In the genomic region with DNA sequence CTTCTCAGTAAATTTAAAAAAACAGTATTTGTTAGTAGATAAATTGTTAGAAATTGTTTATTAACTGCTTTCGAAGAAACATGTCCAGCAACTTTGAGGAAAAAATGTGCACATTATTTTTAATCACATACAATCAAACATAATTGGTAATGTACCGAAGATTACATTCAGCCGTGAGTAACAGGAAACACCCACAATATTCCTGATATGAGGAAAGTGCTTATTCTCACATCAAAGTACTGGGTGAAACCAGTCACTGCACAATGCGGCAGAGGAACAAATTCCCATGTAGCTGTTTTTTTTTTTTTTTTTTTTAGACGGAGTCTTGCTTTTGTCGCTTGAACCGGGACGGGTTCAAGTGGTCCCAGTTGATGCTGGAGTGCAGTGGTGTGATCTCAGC, we compare ENCODE assay signal across 1 cellular context.
TF ChIP-seq lines count a peak whose summit lies in the region.

No MANE protein-coding gene starts in this region.

TF ChIP-seq in HEK293, 187 proteins besides CTCF, POLR2A, EP300 and RAD21 (continued from another document):
- TF ChIP-seq, protein P1, sequence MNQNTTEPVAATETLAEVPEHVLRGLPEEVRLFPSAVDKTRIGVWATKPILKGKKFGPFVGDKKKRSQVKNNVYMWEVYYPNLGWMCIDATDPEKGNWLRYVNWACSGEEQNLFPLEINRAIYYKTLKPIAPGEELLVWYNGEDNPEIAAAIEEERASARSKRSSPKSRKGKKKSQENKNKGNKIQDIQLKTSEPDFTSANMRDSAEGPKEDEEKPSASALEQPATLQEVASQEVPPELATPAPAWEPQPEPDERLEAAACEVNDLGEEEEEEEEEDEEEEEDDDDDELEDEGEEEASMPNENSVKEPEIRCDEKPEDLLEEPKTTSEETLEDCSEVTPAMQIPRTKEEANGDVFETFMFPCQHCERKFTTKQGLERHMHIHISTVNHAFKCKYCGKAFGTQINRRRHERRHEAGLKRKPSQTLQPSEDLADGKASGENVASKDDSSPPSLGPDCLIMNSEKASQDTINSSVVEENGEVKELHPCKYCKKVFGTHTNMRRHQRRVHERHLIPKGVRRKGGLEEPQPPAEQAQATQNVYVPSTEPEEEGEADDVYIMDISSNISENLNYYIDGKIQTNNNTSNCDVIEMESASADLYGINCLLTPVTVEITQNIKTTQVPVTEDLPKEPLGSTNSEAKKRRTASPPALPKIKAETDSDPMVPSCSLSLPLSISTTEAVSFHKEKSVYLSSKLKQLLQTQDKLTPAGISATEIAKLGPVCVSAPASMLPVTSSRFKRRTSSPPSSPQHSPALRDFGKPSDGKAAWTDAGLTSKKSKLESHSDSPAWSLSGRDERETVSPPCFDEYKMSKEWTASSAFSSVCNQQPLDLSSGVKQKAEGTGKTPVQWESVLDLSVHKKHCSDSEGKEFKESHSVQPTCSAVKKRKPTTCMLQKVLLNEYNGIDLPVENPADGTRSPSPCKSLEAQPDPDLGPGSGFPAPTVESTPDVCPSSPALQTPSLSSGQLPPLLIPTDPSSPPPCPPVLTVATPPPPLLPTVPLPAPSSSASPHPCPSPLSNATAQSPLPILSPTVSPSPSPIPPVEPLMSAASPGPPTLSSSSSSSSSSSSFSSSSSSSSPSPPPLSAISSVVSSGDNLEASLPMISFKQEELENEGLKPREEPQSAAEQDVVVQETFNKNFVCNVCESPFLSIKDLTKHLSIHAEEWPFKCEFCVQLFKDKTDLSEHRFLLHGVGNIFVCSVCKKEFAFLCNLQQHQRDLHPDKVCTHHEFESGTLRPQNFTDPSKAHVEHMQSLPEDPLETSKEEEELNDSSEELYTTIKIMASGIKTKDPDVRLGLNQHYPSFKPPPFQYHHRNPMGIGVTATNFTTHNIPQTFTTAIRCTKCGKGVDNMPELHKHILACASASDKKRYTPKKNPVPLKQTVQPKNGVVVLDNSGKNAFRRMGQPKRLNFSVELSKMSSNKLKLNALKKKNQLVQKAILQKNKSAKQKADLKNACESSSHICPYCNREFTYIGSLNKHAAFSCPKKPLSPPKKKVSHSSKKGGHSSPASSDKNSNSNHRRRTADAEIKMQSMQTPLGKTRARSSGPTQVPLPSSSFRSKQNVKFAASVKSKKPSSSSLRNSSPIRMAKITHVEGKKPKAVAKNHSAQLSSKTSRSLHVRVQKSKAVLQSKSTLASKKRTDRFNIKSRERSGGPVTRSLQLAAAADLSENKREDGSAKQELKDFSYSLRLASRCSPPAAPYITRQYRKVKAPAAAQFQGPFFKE (tag by site-specific recombination; IDR thresholded peaks at IDR 0.05; ENCODE audit: borderline replicate concordance): no peak
- no peak for TF ChIP-seq PRDM1 (tag by site-specific recombination; IDR thresholded peaks at IDR 0.05)
